26 cellular contexts compared by ENCODE assay signal in the genomic region with DNA sequence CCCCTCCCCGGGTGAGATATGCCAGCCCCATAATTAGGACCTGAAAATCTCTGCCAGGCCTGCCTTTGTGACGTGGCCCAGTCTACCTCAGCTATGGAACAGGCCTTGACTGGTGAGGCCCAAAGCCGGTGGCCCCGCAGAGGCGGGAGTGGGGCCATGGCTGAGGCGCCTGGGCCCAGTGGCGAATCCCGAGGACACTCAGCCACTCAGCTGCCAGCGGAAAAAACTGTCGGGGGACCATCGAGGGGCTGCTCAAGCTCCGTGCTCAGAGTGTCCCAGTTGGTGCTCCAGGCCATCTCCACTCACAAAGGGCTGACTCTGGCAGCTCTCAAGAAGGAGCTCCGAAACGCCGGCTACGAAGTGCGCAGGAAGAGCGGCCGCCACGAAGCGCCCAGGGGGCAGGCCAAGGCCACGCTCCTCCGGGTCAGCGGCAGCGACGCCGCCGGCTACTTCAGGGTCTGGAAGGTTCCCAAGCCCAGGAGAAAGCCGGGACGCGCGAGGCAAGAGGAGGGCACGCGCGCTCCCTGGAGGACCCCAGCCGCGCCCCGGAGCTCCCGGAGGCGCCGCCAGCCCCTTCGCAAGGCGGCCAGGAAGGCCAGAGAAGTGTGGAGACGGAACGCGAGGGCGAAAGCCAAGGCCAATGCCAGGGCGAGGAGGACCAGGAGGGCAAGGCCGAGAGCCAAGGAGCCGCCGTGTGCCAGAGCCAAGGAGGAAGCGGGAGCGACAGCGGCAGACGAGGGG.
"Had no signal": no experiment of that assay in that cellular context is flagged by ENCODE, and none has a peak within 500 bp of the region (broad histone marks: within the 10 kb centered on the region; RNA-seq: fewer than 3 reads in every experiment).

No MANE protein-coding gene starts in this region.

- DNase-seq: hypothalamus; immature natural killer cell; left ventricle myocardium inferior; naive thymus-derived CD8-positive, alpha-beta T cell; occipital lobe; ovary; retina; stimulated activated CD4-positive, alpha-beta T cell treated with anti-CD3 and anti-CD28 coated beads, Interleukin-12 subunit alpha, Interleukin-12 subunit beta, amount 100 ng/mL, for 4 hours; stimulated activated CD4-positive, alpha-beta T cell treated with anti-CD3 and anti-CD28 coated beads, Interleukin-15, amount 100 ng/mL, for 24 hours; stimulated activated CD4-positive, alpha-beta T cell treated with anti-CD3 and anti-CD28 coated beads, Interleukin-2, amount 100 ng/mL, for 24 hours; stimulated activated CD4-positive, alpha-beta T cell treated with anti-CD3 and anti-CD28 coated beads, Interleukin-4, amount 100 ng/mL, for 1 hour; stimulated activated naive B cell treated with anti-CD40 and anti-IgM and Interleukin-4, amounts not matched to agents 10 μg/mL and 1 μg/mL and 100 μg/mL, for 72 hours; stimulated activated naive CD8-positive, alpha-beta T cell treated with anti-CD3 and anti-CD28 coated beads, Interleukin-15, Interleukin-2, amounts not matched to agents 100 U/mL and 50 U/mL, for 24 hours; stomach; tibial artery; uterus had no signal

- H3K9me3 ChIP-seq: left ventricle myocardium inferior, neutrophil, ovary, prostate gland, stomach, thoracic aorta, tibial artery, uterus had no signal

- H3K36me3 ChIP-seq: left ventricle myocardium inferior, neutrophil, ovary, prostate gland, stomach, thoracic aorta, tibial artery, uterus had no signal

- H3K27me3 ChIP-seq: ovary, tibial artery, uterus had no signal

- H3K4me1 ChIP-seq: left ventricle myocardium inferior, prostate gland, stomach, tibial artery, uterus had no signal

- H3K4me3 ChIP-seq: left ventricle myocardium inferior, ovary, prostate gland, skin epidermis, stomach, thoracic aorta, tibial artery, uterus had no signal

- ATAC-seq: naive thymus-derived CD8-positive, alpha-beta T cell; right cardiac atrium; sciatic nerve; stimulated activated naive B cell treated with anti-CD40 and anti-IgM and Interleukin-4, amounts not matched to agents 10 μg/mL and 1 μg/mL and 100 μg/mL, for 72 hours; stimulated activated naive CD8-positive, alpha-beta T cell treated with anti-CD3 and anti-CD28 coated beads, Interleukin-15, Interleukin-2, amounts not matched to agents 100 U/mL and 50 U/mL, for 24 hours had no signal

- H3K4me1 Mint-ChIP-seq: memory B cell, nephron, neural crest cell had no signal

- H3K9me3 Mint-ChIP-seq: type B pancreatic cell had no signal

- H3K27ac Mint-ChIP-seq: immature natural killer cell; memory B cell; nephron; stimulated activated naive B cell treated with anti-CD40 and anti-IgM and Interleukin-4, amounts not matched to agents 10 μg/mL and 1 μg/mL and 100 μg/mL, for 72 hours; type B pancreatic cell had no signal

- H3K27ac ChIP-seq: left ventricle myocardium inferior, neutrophil, ovary, prostate gland, skin epidermis, stomach, thoracic aorta, tibial artery, uterus had no signal

- H3K4me3 Mint-ChIP-seq: immature natural killer cell; memory B cell; nephron; neural crest cell; stimulated activated naive B cell treated with anti-CD40 and anti-IgM and Interleukin-4, amounts not matched to agents 10 μg/mL and 1 μg/mL and 100 μg/mL, for 72 hours; type B pancreatic cell had no signal

- H3K36me3 Mint-ChIP-seq: type B pancreatic cell had no signal
